Comparison of ENCODE assay signal across 26 cellular contexts in the genomic region with DNA sequence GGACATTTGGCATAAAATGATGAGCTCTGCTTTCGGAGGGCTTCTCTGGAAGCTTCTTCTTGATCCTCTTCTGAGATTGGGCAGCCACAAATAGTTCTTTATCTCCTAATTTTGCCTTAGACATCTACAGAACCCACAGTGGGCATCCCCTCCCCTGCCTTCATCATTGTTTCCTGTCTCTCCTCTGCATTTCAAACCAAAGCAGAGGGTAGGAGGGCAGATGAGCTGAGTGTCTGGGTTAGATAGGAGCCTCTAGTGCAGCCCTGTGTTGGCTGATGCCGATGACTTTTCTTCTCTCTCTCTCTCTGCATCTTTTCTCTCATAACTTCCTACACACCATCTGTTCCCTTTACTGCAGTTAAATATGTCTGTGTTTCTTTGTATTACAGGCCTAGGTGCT. TPM values are rescaled to one million over a fixed set of nuclear protein-coding genes. Genes with fewer than 3 reads are reported as not detected.
"Had no signal": no experiment of that assay in that cellular context is flagged by ENCODE, and none has a peak within 500 bp of the region (broad histone marks: within the 10 kb centered on the region; RNA-seq: fewer than 3 reads in every experiment).

No MANE protein-coding gene starts in this region.

- H3K4me3 Mint-ChIP-seq: activated naive CD4-positive, alpha-beta T cell treated with anti-CD3 and anti-CD28 coated beads, Interleukin-2, amount 10 ng/mL, durations not matched to agents 7 days and 5 days; mesothelial cell of epicardium; neural crest cell had no signal

- DNase-seq: activated CD4-positive, alpha-beta T cell treated with anti-CD3 and anti-CD28 coated beads, Interleukin-2, amount 50 U/mL, for 4 hours; activated CD4-positive, CD25-positive, alpha-beta regulatory T cell treated with anti-CD3 and anti-CD28 coated beads, Interleukin-2, amount 50 U/mL, for 72 hours; activated naive CD4-positive, alpha-beta T cell treated with anti-CD3 and anti-CD28 coated beads, Interleukin-2, amount 10 ng/mL, durations not matched to agents 7 days and 5 days; activated T-cell treated with anti-CD3 and anti-CD28 coated beads for 4 hours; adrenal gland; effector CD4-positive, alpha-beta T cell; gastrocnemius medialis; head of caudate nucleus; kidney; retina; stimulated activated naive CD4-positive, alpha-beta T cell; substantia nigra; SW 1271; T-helper 9 cell; uterus had no signal

- H3K36me3 Mint-ChIP-seq: mesothelial cell of epicardium had no signal

- H3K27me3 Mint-ChIP-seq: activated naive CD4-positive, alpha-beta T cell treated with anti-CD3 and anti-CD28 coated beads, Interleukin-2, amount 10 ng/mL, durations not matched to agents 7 days and 5 days had no signal

- H3K27ac Mint-ChIP-seq: activated naive CD4-positive, alpha-beta T cell treated with anti-CD3 and anti-CD28 coated beads, Interleukin-2, amount 10 ng/mL, durations not matched to agents 7 days and 5 days; mesothelial cell of epicardium had no signal

- H3K27ac ChIP-seq: adrenal gland, gastrocnemius medialis, tibial nerve, uterus, VCaP had no signal

- ATAC-seq: esophagus mucosa, gastrocnemius medialis, left lobe of liver had no signal

- H3K9me3 Mint-ChIP-seq: activated naive CD4-positive, alpha-beta T cell treated with anti-CD3 and anti-CD28 coated beads, Interleukin-2, amount 10 ng/mL, durations not matched to agents 7 days and 5 days; mesothelial cell of epicardium had no signal

RNA-seq across cellular contexts. Expression of a gene that starts 8.5 kb away (rescaled TPM):
- total RNA-seq: adrenal gland, bronchial epithelial cell, cerebellum, esophagus mucosa, gastrocnemius medialis, kidney, left lobe of liver, lung, mesothelial cell of epicardium, neural crest cell, omental fat pad, posterior vena cava, tibial nerve, uterus had no signal

RNA-seq across cellular contexts. Expression of a gene that starts 19.3 kb away (rescaled TPM):
- total RNA-seq: adrenal gland, bronchial epithelial cell, gastrocnemius medialis, kidney, left lobe of liver, lung, mesothelial cell of epicardium, neural crest cell, omental fat pad, posterior vena cava, tibial nerve, uterus had no signal
